Comparison of ENCODE assay signal across 8 cellular contexts in the genomic region with DNA sequence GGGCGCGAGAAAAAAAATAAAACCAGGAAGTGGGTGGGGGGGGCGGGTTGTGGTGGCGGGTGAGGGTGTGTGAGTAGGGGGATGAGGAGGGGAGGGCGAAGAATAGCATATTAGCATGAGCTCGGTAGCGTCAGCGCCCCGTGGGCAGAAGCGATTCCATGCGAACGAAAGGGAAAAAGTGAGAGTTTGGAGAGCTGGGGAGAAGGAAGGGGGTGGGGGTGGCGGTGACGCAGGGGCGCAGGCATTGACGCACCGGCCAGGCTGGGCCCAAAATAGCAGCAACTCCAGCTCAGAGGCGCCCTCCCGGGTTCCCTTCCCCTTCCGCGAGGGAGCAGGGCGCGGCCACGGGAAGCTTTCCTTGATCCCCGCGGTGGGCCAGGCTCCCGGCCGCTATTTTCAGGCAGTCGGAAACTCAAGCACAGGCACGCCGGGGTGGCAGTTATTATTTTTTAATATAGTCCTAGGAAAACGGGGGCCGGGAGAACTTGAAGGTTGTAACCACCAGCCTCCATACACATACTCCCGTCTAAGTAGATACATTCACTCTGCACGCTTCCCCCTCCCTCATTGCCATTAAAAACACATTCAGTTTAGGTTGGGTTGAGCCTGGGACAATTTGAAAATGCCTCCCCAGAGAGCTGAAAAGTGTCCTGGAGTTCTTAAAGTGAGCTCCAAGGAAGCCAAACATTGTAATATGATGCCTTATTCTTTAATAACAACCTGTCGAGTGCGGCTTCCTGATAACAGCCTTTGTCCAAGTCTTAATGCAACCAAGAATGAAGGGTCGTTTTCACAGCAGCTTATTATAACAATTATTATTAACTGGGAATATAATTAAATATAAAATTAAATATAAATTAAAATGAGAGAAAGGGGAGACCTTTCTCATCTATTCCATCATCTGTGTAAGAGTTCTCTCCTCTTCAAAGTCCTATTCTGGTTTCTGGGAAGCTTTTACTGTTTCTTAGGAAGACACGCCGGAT. TPM values are rescaled to one million over a fixed set of nuclear protein-coding genes. Genes with fewer than 3 reads are reported as not detected.
DNase-seq lines count a peak whose midpoint lies in the region; ATAC-seq and TF ChIP-seq lines count a peak whose summit lies in the region.

No MANE protein-coding gene starts in this region.

- no peaks in the 10 kb centered on the region for H3K9me2 ChIP-seq in hepatocyte (replicated peaks; ENCODE audit: insufficient read depth)

- no peak for ATAC-seq in GM18517 (IDR thresholded peaks at IDR 0.05; ENCODE audit: unreplicated experiment)

- H3K27ac ChIP-seq in HEK293 (ENCODE audit: extremely low read depth, low read depth, low read length) (peak overlapping the region; percentile 96), hepatocyte (peak overlapping the region; percentile 96)

- H3K79me2 ChIP-seq in hepatocyte: peaks cover 15% of the 10 kb centered on the region

- DNase-seq in Daoy (ENCODE audit: low read depth) (peak; percentile 88), NCI-H1092 treated with DMSO at 0.1 percent for 48 hours (lab: John Stamatoyannopoulos, UW) (peak; percentile 35), T-helper 9 cell (peak; percentile 83), astrocyte of the hippocampus (ENCODE audit: low read depth, low spot score) (peak; percentile 95), hepatocyte (ENCODE audit: low spot score) (peak; percentile 91), retinal pigment epithelial cell (ENCODE audit: low read depth) (peak; percentile 77)

- H3K4me1 ChIP-seq in HEK293 (ENCODE audit: control insufficient read depth, insufficient read depth, low read length) (peaks cover 7% of the 10 kb centered on the region; the same call in 1 of the 2 replicates), hepatocyte (ENCODE audit: insufficient read depth) (peaks cover 5% of the 10 kb centered on the region)

- H4K20me1 ChIP-seq in hepatocyte (ENCODE audit: insufficient read depth, poor library complexity, severe bottlenecking): no peaks in the 10 kb centered on the region

- H3K36me3 ChIP-seq in HEK293 (ENCODE audit: control insufficient read depth in 2 of 2, insufficient read depth in 1 of 2, low read length in 2 of 2) (peaks cover 0 to 3% of the 10 kb centered on the region in 2 experiments; a peak in 1 of 3 replicates), hepatocyte (replicated peaks; ENCODE audit: insufficient read depth, low read depth) (no peaks in the 10 kb centered on the region)

- TF ChIP-seq CTCF in HEK293 (tag by site-specific recombination; IDR thresholded peaks at IDR 0.05) (peak; percentile 64; the same call in 1 of the 2 replicates), hepatocyte (IDR thresholded peaks at IDR 0.05; ENCODE audit: poor library complexity) (no peak), retinal pigment epithelial cell (conservative IDR thresholded peaks at IDR 0.05; ENCODE audit: low read depth, low read length) (peak; percentile 31)

- POLR2A ChIA-PET in HEK293 (lab: Yijun Ruan, JAX): interaction anchor here (0.6 to 3.6 kb wide), 12 partner anchors 8 to 466 kb away, joined by 3 to 19 read pairs (median 4); no protein-coding TSS in a partner anchor

- CTCF ChIA-PET in HEK293 (lab: Yijun Ruan, JAX): interaction anchor here (0.6 to 3.0 kb wide), 18 partner anchors 18 to 717 kb away, joined by 3 to 28 read pairs (median 3); no protein-coding TSS in a partner anchor

- peak overlapping the region; percentile 90 for H3K4me2 ChIP-seq in hepatocyte

- peak overlapping the region; percentile 72 for H3K4me3 ChIP-seq in HEK293 (ENCODE audit: low read depth, low read length)
- H3K4me3 ChIP-seq in hepatocyte: peak overlapping the region; percentile 55
- peak overlapping the region; percentile 86 for H3K4me3 ChIP-seq in retinal pigment epithelial cell (ENCODE audit: low read length)

- peaks cover 14% of the 10 kb centered on the region for H3K27me3 ChIP-seq in hepatocyte

- H3K9me3 ChIP-seq in HEK293 (ENCODE audit: control insufficient read depth, insufficient read depth, low read depth, low read length) (no peaks in the 10 kb centered on the region), hepatocyte (ENCODE audit: low read depth) (no peaks in the 10 kb centered on the region)

- H2AFZ ChIP-seq in hepatocyte: peak overlapping the region; percentile 79

- 2% methylated on average over 21 of the region's 40 CpGs for WGBS in hepatocyte (ENCODE audit: low lambda C conversion rate, missing lambda C conversion rate)

TF ChIP-seq in HEK293, 187 proteins besides CTCF, POLR2A, EP300 and RAD21 (continues in another document):
- TF ChIP-seq EGR2 (tag by site-specific recombination; IDR thresholded peaks at IDR 0.05; ENCODE audit: low read depth) (peak; percentile 90), ZNF510 (tag by site-specific recombination; IDR thresholded peaks at IDR 0.05; ENCODE audit: insufficient replicate concordance) (no peak), ZNF660 (tag by site-specific recombination; IDR thresholded peaks at IDR 0.05) (0 out of 2 replicates have a peak, but pooled peaks have one; percentile 13), MZF1 (tag by site-specific recombination; IDR thresholded peaks at IDR 0.05; ENCODE audit: borderline replicate concordance) (peak; percentile 75; the same call in 1 of the 2 replicates), ZFP37 (tag by site-specific recombination; IDR thresholded peaks at IDR 0.05) (0 out of 2 replicates have a peak, but pooled peaks have one; percentile 21), ZFP3 (tag by site-specific recombination; IDR thresholded peaks at IDR 0.05; ENCODE audit: low read depth) (no peak), ZEB2 (tag by site-specific recombination; IDR thresholded peaks at IDR 0.05) (peak; percentile 71), PRDM1 (tag by site-specific recombination; IDR thresholded peaks at IDR 0.05) (peak; percentile 96), ZNF707 (tag by site-specific recombination; IDR thresholded peaks at IDR 0.05) (no peak), ZNF341 (tag by site-specific recombination; IDR thresholded peaks at IDR 0.05; ENCODE audit: low read depth) (peak; percentile 83), KLF7 (tag by site-specific recombination; IDR thresholded peaks at IDR 0.05; ENCODE audit: borderline replicate concordance) (peak; percentile 35; the same call in 1 of the 2 replicates)
- TF ChIP-seq, protein P1, sequence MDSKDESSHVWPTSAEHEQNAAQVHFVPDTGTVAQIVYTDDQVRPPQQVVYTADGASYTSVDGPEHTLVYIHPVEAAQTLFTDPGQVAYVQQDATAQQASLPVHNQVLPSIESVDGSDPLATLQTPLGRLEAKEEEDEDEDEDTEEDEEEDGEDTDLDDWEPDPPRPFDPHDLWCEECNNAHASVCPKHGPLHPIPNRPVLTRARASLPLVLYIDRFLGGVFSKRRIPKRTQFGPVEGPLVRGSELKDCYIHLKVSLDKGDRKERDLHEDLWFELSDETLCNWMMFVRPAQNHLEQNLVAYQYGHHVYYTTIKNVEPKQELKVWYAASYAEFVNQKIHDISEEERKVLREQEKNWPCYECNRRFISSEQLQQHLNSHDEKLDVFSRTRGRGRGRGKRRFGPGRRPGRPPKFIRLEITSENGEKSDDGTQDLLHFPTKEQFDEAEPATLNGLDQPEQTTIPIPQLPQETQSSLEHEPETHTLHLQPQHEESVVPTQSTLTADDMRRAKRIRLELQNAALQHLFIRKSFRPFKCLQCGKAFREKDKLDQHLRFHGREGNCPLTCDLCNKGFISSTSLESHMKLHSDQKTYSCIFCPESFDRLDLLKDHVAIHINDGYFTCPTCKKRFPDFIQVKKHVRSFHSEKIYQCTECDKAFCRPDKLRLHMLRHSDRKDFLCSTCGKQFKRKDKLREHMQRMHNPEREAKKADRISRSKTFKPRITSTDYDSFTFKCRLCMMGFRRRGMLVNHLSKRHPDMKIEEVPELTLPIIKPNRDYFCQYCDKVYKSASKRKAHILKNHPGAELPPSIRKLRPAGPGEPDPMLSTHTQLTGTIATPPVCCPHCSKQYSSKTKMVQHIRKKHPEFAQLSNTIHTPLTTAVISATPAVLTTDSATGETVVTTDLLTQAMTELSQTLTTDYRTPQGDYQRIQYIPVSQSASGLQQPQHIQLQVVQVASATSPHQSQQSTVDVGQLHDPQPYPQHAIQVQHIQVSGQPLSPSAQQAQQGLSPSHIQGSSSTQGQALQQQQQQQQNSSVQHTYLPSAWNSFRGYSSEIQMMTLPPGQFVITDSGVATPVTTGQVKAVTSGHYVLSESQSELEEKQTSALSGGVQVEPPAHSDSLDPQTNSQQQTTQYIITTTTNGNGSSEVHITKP (tag by site-specific recombination; IDR thresholded peaks at IDR 0.05): peak; percentile 42; the same call in 1 of the 2 replicates
- TF ChIP-seq, protein P2, sequence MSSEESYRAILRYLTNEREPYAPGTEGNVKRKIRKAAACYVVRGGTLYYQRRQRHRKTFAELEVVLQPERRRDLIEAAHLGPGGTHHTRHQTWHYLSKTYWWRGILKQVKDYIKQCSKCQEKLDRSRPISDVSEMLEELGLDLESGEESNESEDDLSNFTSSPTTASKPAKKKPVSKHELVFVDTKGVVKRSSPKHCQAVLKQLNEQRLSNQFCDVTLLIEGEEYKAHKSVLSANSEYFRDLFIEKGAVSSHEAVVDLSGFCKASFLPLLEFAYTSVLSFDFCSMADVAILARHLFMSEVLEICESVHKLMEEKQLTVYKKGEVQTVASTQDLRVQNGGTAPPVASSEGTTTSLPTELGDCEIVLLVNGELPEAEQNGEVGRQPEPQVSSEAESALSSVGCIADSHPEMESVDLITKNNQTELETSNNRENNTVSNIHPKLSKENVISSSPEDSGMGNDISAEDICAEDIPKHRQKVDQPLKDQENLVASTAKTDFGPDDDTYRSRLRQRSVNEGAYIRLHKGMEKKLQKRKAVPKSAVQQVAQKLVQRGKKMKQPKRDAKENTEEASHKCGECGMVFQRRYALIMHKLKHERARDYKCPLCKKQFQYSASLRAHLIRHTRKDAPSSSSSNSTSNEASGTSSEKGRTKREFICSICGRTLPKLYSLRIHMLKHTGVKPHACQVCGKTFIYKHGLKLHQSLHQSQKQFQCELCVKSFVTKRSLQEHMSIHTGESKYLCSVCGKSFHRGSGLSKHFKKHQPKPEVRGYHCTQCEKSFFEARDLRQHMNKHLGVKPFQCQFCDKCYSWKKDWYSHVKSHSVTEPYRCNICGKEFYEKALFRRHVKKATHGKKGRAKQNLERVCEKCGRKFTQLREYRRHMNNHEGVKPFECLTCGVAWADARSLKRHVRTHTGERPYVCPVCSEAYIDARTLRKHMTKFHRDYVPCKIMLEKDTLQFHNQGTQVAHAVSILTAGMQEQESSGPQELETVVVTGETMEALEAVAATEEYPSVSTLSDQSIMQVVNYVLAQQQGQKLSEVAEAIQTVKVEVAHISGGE (tag by site-specific recombination; conservative IDR thresholded peaks at IDR 0.05; ENCODE audit: low read depth): peak; percentile 75

RNA-seq across cellular contexts. Expression of a gene that starts 2.3 kb away (rescaled TPM):
- total RNA-seq in Daoy (2014; rRNA removed; shearing (Covaris generic)): 0.06 TPM in 1 of 2 replicates, not detected in the other
- 1.7 and 2.3 TPM in 2 replicates for total RNA-seq in hepatocyte
- polyA plus RNA-seq in hepatocyte: 4.5 and 5.8 TPM in 2 replicates

Comparison
In these comparisons a context has a peak if more than half of its experiments do, and no peak if none do; other contexts are left out.
1. DNase-seq: peak in every context shown above with its lines; median percentile 95 in astrocyte of the hippocampus; 91 in hepatocyte; 88 in Daoy; 83 in T-helper 9 cell; 77 in retinal pigment epithelial cell; 35 in NCI-H1092 treated with DMSO at 0.1 percent for 48 hours.